Comparison of ENCODE assay signal across 6 cellular contexts in genomic region chr14:24243336-24243836, GRCh38. TPM values are rescaled to one million over a fixed set of nuclear protein-coding genes. Genes with fewer than 3 reads are reported as not detected.
DNase-seq lines count a peak whose midpoint lies in the region; ATAC-seq and TF ChIP-seq lines count a peak whose summit lies in the region.

No MANE protein-coding gene starts in this region.

- no peak for ATAC-seq in GM21529 (IDR thresholded peaks at IDR 0.05; ENCODE audit: unreplicated experiment)
- no peak for ATAC-seq in HG03039 (IDR thresholded peaks at IDR 0.05; ENCODE audit: unreplicated experiment)

- POLR2A ChIA-PET in OCI-LY7 (lab: Charles Lee) = interaction anchor here (0.5 to 2.3 kb wide), 19 partner anchors 11 to 1755 kb away, joined by 3 to 25 read pairs (median 4); partner anchors contain the start of genes CHMP4A, CIDEB, DHRS1 and GMPR2

- H3K9ac ChIP-seq in stomach smooth muscle (ENCODE audit: low read length in 2 of 2) = peak overlapping the region; percentile 98

- H3K4me3 ChIP-seq in OCI-LY7 (ENCODE audit: low read depth, low read length, poor library complexity, severe bottlenecking) (peak overlapping the region; percentile 82), fibroblast of villous mesenchyme (ENCODE audit: low read depth, low read length) (peak overlapping the region; percentile 65), stomach smooth muscle (ENCODE audit: low read length in 2 of 2) (peak overlapping the region; percentile 94 to 96)

- peak overlapping the region; percentile 90 for H3K27ac ChIP-seq in OCI-LY7 (ENCODE audit: low read depth, low read length, poor library complexity, severe bottlenecking)
- peak overlapping the region; percentile 98 for H3K27ac ChIP-seq in stomach smooth muscle (ENCODE audit: low read length)

- peak; percentile 59 for DNase-seq in Daoy (ENCODE audit: low read depth)
- peak; percentile 14 for DNase-seq in OCI-LY7 (ENCODE audit: low spot score)
- no peak for DNase-seq in fibroblast of villous mesenchyme (ENCODE audit: low read depth)

- no peaks in the 10 kb centered on the region for H3K9me3 ChIP-seq in OCI-LY7 (ENCODE audit: low read length)
- H3K9me3 ChIP-seq in stomach smooth muscle (ENCODE audit: control insufficient read depth in 2 of 2, low read length in 2 of 2) = no peaks in the 10 kb centered on the region

- no peaks in the 10 kb centered on the region for H3K9me2 ChIP-seq in OCI-LY7 (ENCODE audit: insufficient read depth, low read length)

- no peaks in the 10 kb centered on the region for H4K20me1 ChIP-seq in OCI-LY7 (ENCODE audit: insufficient read depth, low read length)

- no TSS peak for BruUV-seq in OCI-LY7 (replicated peaks; lab: Mats Ljungman, UMichigan)

- peak overlapping the region; percentile 35; the same call in 1 of the 2 replicates for H2AFZ ChIP-seq in OCI-LY7 (ENCODE audit: low read length)

- H3K79me2 ChIP-seq in OCI-LY7 (ENCODE audit: insufficient read depth, low read depth, low read length) = peaks cover 16% of the 10 kb centered on the region; the same call in 1 of the 2 replicates

- no peaks in the 10 kb centered on the region for H3K27me3 ChIP-seq in stomach smooth muscle (ENCODE audit: control insufficient read depth in 1 of 2, insufficient read depth in 2 of 2, low read length in 2 of 2)

- intact Hi-C loops in OCI-LY7 (cut with micrococcal nuclease; ENCODE audit: unreplicated experiment) = loop anchor here (1.0 to 5.0 kb wide), 6 partner anchors 54 to 231 kb away; partner anchors contain the start of gene IPO4

- TF ChIP-seq CTCF in OCI-LY7 (conservative IDR thresholded peaks at IDR 0.05; ENCODE audit: low read length) = no peak
- no peak for TF ChIP-seq CTCF in fibroblast of villous mesenchyme (IDR thresholded peaks at IDR 0.05; ENCODE audit: insufficient read depth, low read depth, low read length)

- CTCF ChIA-PET in OCI-LY7 (lab: Charles Lee; ENCODE audit: unreplicated experiment) = interaction anchor here (0.6 to 2.2 kb wide), 5 partner anchors 37 to 128 kb away, joined by 3 to 17 read pairs (median 6); partner anchors contain the start of genes CIDEB, DHRS1 and NOP9

- H3K36me3 ChIP-seq in OCI-LY7 (ENCODE audit: insufficient read depth, low read length) (peaks cover 28% of the 10 kb centered on the region), stomach smooth muscle (ENCODE audit: control insufficient read depth in 2 of 2, insufficient read depth in 2 of 2, low read length in 2 of 2) (peaks cover 21 to 26% of the 10 kb centered on the region in 2 donors)

- peak overlapping the region; percentile 92 for H3K4me2 ChIP-seq in OCI-LY7 (ENCODE audit: low read length)

- H3K4me1 ChIP-seq in OCI-LY7 (ENCODE audit: insufficient read depth, low read length, poor library complexity, severe bottlenecking) (peaks cover 30% of the 10 kb centered on the region), stomach smooth muscle (ENCODE audit: control insufficient read depth, insufficient read depth, low read length) (peaks cover 38% of the 10 kb centered on the region)

RNA-seq across cellular contexts. Expression of gene TINF2, which starts 1.0 kb away (rescaled TPM):
- total RNA-seq in Daoy (2014; rRNA removed; shearing (Covaris generic)) = 34.6 and 48.3 TPM in 2 replicates
- 63.9 and 70.1 TPM in 2 replicates for total RNA-seq in OCI-LY7 (2014; rRNA removed; shearing (Covaris generic))
- 76.1 and 77.5 TPM in 2 replicates for total RNA-seq in OCI-LY7 (2022)
- 43.2 and 60.9 TPM in 2 replicates for total RNA-seq in fibroblast of villous mesenchyme

RNA-seq across cellular contexts. Expression of gene GMPR2, which starts 10.7 kb away (rescaled TPM):
- total RNA-seq in Daoy (2014; rRNA removed; shearing (Covaris generic)) = 83.3 and 112 TPM in 2 replicates
- 39.4 and 51.4 TPM in 2 replicates for total RNA-seq in OCI-LY7 (2014; rRNA removed; shearing (Covaris generic))
- total RNA-seq in OCI-LY7 (2022) = 61.4 and 62.3 TPM in 2 replicates
- total RNA-seq in fibroblast of villous mesenchyme = 76.7 and 87.7 TPM in 2 replicates

RNA-seq across cellular contexts. Expression of gene NEDD8, which starts 11.2 kb away (rescaled TPM):
- 308 and 348 TPM in 2 replicates for total RNA-seq in Daoy (2014; rRNA removed; shearing (Covaris generic))
- 167 and 285 TPM in 2 replicates for total RNA-seq in OCI-LY7 (2014; rRNA removed; shearing (Covaris generic))
- total RNA-seq in OCI-LY7 (2022) (174 and 182 TPM in 2 replicates), fibroblast of villous mesenchyme (114 and 128 TPM in 2 replicates)

RNA-seq across cellular contexts. Expression of gene TGM1, which starts 19.6 kb away (rescaled TPM):
- total RNA-seq in Daoy (2014; rRNA removed; shearing (Covaris generic)) = 0.69 and 2.6 TPM in 2 replicates
- 3.0 and 5.2 TPM in 2 replicates for total RNA-seq in OCI-LY7 (2014; rRNA removed; shearing (Covaris generic))
- total RNA-seq in OCI-LY7 (2022) (5.4 and 7.0 TPM in 2 replicates), fibroblast of villous mesenchyme (0.64 and 2.2 TPM in 2 replicates)

RNA-seq across cellular contexts. Expression of gene MDP1, which starts 27.5 kb away (rescaled TPM):
- 12.7 and 18.9 TPM in 2 replicates for total RNA-seq in Daoy (2014; rRNA removed; shearing (Covaris generic))
- 21.5 and 23.2 TPM in 2 replicates for total RNA-seq in OCI-LY7 (2014; rRNA removed; shearing (Covaris generic))
- total RNA-seq in OCI-LY7 (2022) (26.6 and 30.9 TPM in 2 replicates), fibroblast of villous mesenchyme (8.6 and 15.5 TPM in 2 replicates)
